ENCODE assay signal across 13 cellular contexts in genomic region chr2:46574457-46575354, GRCh38. TPM values are rescaled to one million over a fixed set of nuclear protein-coding genes. Genes with fewer than 3 reads are reported as not detected.
DNase-seq lines count a peak whose midpoint lies in the region; ATAC-seq, FAIRE-seq and TF ChIP-seq lines count a peak whose summit lies in the region.
"Had no signal": no experiment of that assay in that cellular context is flagged by ENCODE, and none has a peak within 500 bp of the region (broad histone marks: within the 10 kb centered on the region; RNA-seq: fewer than 3 reads in every experiment).

No MANE protein-coding gene starts in this region.

- no peak for FAIRE-seq in GM12878 (lab: Jason Lieb, UNC)

- no TSS peak for BruUV-seq in GM12878 (replicated peaks; lab: Mats Ljungman, UMichigan)

- peaks cover 22% of the 10 kb centered on the region for H3K79me2 ChIP-seq in GM12878 (ENCODE audit: control insufficient read depth, insufficient read depth, low read length)

- H3K27ac ChIP-seq in BLaER1 treated with 17β-estradiol and CSF1 and Interleukin-3, amounts not matched to agents 10 nM and 100 nM: 0 out of 22 replicates have a peak overlapping the region, but pooled peaks of 1 of the 11 experiments have one; percentile 12
- H3K27ac ChIP-seq in GM12878 (ENCODE audit: control insufficient read depth, insufficient read depth): peak overlapping the region; percentile 16

- H3K4me1 ChIP-seq in BLaER1 treated with 17β-estradiol and CSF1 and Interleukin-3, amounts not matched to agents 10 nM and 100 nM: peaks cover 28 to 44% (median 31%) of the 10 kb centered on the region in 10 experiments
- H3K4me1 ChIP-seq in GM12878 (ENCODE audit: control insufficient read depth, insufficient read depth, low read length): peaks cover 49% of the 10 kb centered on the region

- peak; percentile 51 for DNase-seq in GM12878 (ENCODE audit: low read depth, low spot score)
- DNase-seq in NCI-H1105 (lab: John Stamatoyannopoulos, UW): no peak
- DNase-seq in activated T-cell treated with anti-CD3 and anti-CD28 coated beads, Interleukin-2, amount 50 U/mL, for 1 hour: no peak
- no peak for DNase-seq in activated naive CD4-positive, alpha-beta T cell treated with anti-CD3 and anti-CD28 coated beads, Interleukin-2, amount 10 ng/mL, durations not matched to agents 7 days and 5 days
- DNase-seq in stimulated activated naive CD8-positive, alpha-beta T cell treated with anti-CD3 and anti-CD28 coated beads, Interleukin-15, Interleukin-2, amounts not matched to agents 100 U/mL and 50 U/mL, for 24 hours: no peak
- DNase-seq: dorsolateral prefrontal cortex; stimulated activated CD8-positive, alpha-beta memory T cell treated with anti-CD3 and anti-CD28 coated beads, Interleukin-4, amount 100 ng/mL, for 48 hours had no signal

- peak overlapping the region in 10 of 11 experiments; percentile 13 to 53 (median 31); a peak in 17 of 22 replicates for H3K4me2 ChIP-seq in BLaER1 treated with 17β-estradiol and CSF1 and Interleukin-3, amounts not matched to agents 10 nM and 100 nM
- peak overlapping the region; percentile 82 for H3K4me2 ChIP-seq in GM12878 (ENCODE audit: control insufficient read depth, insufficient read depth)

- peak overlapping the region in 1 of 11 experiments; percentile 24; a peak in 1 of 22 replicates for H3K9ac ChIP-seq in BLaER1 treated with 17β-estradiol and CSF1 and Interleukin-3, amounts not matched to agents 10 nM and 100 nM
- H3K9ac ChIP-seq in GM12878 (ENCODE audit: control insufficient read depth, insufficient read depth, low read length): no peak overlapping the region

- H3K4me1 Mint-ChIP-seq in activated naive CD4-positive, alpha-beta T cell treated with anti-CD3 and anti-CD28 coated beads, Interleukin-2, amount 10 ng/mL, durations not matched to agents 7 days and 5 days: no peaks in the 10 kb centered on the region

- TF ChIP-seq EP300 in GM12878 (IDR thresholded peaks at IDR 0.05; ENCODE audit: borderline replicate concordance in 1 of 2, control insufficient read depth in 1 of 2, low read depth in 2 of 2, low read length in 2 of 2): no peak

- peaks cover 0 to 100% (median 15%) of the 10 kb centered on the region in 11 experiments; a peak in 13 of 22 replicates for H4K20me1 ChIP-seq in BLaER1 treated with 17β-estradiol and CSF1 and Interleukin-3, amounts not matched to agents 10 nM and 100 nM
- no peaks in the 10 kb centered on the region for H4K20me1 ChIP-seq in GM12878 (ENCODE audit: control insufficient read depth, insufficient read depth)

- POLR2A ChIA-PET in GM12878 (lab: Charles Lee): interaction anchor here (0.6 to 1.5 kb wide), 3 partner anchors 30 to 107 kb away, joined by 3 to 4 read pairs (median 3); no protein-coding TSS in a partner anchor

- no peaks in the 10 kb centered on the region for H3K36me3 Mint-ChIP-seq in activated naive CD4-positive, alpha-beta T cell treated with anti-CD3 and anti-CD28 coated beads, Interleukin-2, amount 10 ng/mL, durations not matched to agents 7 days and 5 days

- SMC1A ChIA-PET in GM12878 (lab: Charles Lee; ENCODE audit: uncharacterized antibody, unreplicated experiment): interaction anchor here (0.6 to 2.6 kb wide), 14 partner anchors 8 to 188 kb away, joined by 3 to 15 read pairs (median 4); no protein-coding TSS in a partner anchor

- H3K27ac Mint-ChIP-seq in activated naive CD4-positive, alpha-beta T cell treated with anti-CD3 and anti-CD28 coated beads, Interleukin-2, amount 10 ng/mL, durations not matched to agents 7 days and 5 days: no peak overlapping the region
- H3K27ac Mint-ChIP-seq: activated T-helper 2 cell treated with anti-CD3 and anti-CD28 coated beads, Interferon-gamma antibody, Interleukin-2, Interleukin-4, amounts not matched to agents 10 μg/mL and 5 μg/mL and 100 μg/mL, durations not matched to agents 14 hours and 24 hours and 36 hours; T-helper 1 cell treated with Interleukin-12 subunit alpha and Interleukin-12 subunit beta and Interleukin-4 antibody, amounts not matched to agents 30 μg/mL and 1 μg/mL, for 36 hours had no signal

- peaks cover 19 to 83% (median 41%) of the 10 kb centered on the region in 11 experiments for H3K36me3 ChIP-seq in BLaER1 treated with 17β-estradiol and CSF1 and Interleukin-3, amounts not matched to agents 10 nM and 100 nM
- peaks cover 0 to 14% of the 10 kb centered on the region in 2 experiments; a peak in 3 of 4 replicates for H3K36me3 ChIP-seq in GM12878 (ENCODE audit: control insufficient read depth in 2 of 2, insufficient read depth in 2 of 2, low read length in 1 of 2)

- TF ChIP-seq CTCF in GM12878 (IDR thresholded peaks at IDR 0.05 in 2 of 3, conservative IDR thresholded peaks at IDR 0.05 in 1 of 3; ENCODE audit: control insufficient read depth in 2 of 3, extremely low read depth in 1 of 3, insufficient read depth in 1 of 3, low read depth in 3 of 3, low read length in 3 of 3): no peak

- no peaks in the 10 kb centered on the region for H3K9me3 Mint-ChIP-seq in activated naive CD4-positive, alpha-beta T cell treated with anti-CD3 and anti-CD28 coated beads, Interleukin-2, amount 10 ng/mL, durations not matched to agents 7 days and 5 days
- H3K9me3 Mint-ChIP-seq: activated T-helper 2 cell treated with anti-CD3 and anti-CD28 coated beads, Interferon-gamma antibody, Interleukin-2, Interleukin-4, amounts not matched to agents 10 μg/mL and 5 μg/mL and 100 μg/mL, durations not matched to agents 14 hours and 24 hours and 36 hours; T-helper 1 cell treated with Interleukin-12 subunit alpha and Interleukin-12 subunit beta and Interleukin-4 antibody, amounts not matched to agents 30 μg/mL and 1 μg/mL, for 36 hours had no signal

- H2AFZ ChIP-seq in GM12878 (ENCODE audit: control insufficient read depth, low read depth, low read length): no peak overlapping the region

- intact Hi-C loops in GM12878 (cut with micrococcal nuclease; ENCODE audit: unreplicated experiment): no loop called here

- TF ChIP-seq RAD21 in GM12878 (IDR thresholded peaks at IDR 0.05; ENCODE audit: insufficient read depth, low read depth, low read length): no peak

- no peaks in the 10 kb centered on the region for H3K27me3 Mint-ChIP-seq in activated naive CD4-positive, alpha-beta T cell treated with anti-CD3 and anti-CD28 coated beads, Interleukin-2, amount 10 ng/mL, durations not matched to agents 7 days and 5 days

- no peak overlapping the region for H3K4me3 ChIP-seq in BLaER1 treated with 17β-estradiol and CSF1 and Interleukin-3, amounts not matched to agents 10 nM and 100 nM
- H3K4me3 ChIP-seq in GM12878: peak overlapping the region; percentile 48; the same call in 1 of the 2 replicates
- H3K4me3 ChIP-seq: dorsolateral prefrontal cortex had no signal

- CTCF ChIA-PET in GM12878 (lab: Yijun Ruan, JAX): interaction anchor here (0.6 to 1.5 kb wide), 4 partner anchors 9 to 84 kb away, joined by 3 to 8 read pairs (median 3); no protein-coding TSS in a partner anchor
- CTCF ChIA-PET in activated naive CD4-positive, alpha-beta T cell treated with anti-CD3 and anti-CD28 coated beads, Interleukin-2, amount 10 ng/mL, durations not matched to agents 7 days and 5 days (lab: Charles Lee): interaction anchor here (0.6 kb wide), 1 partner anchor 9 kb away, joined by 3 read pairs; no protein-coding TSS in a partner anchor

- in situ Hi-C loops in GM12878 (cut with MboI): no loop called here

- RAD21 ChIA-PET in GM12878 (lab: Charles Lee; ENCODE audit: unreplicated experiment): interaction anchor here (1.0 to 1.1 kb wide), 3 partner anchors 8 to 73 kb away, joined by 3 read pairs; no protein-coding TSS in a partner anchor

- no peaks in the 10 kb centered on the region for H3K9me3 ChIP-seq in BLaER1 treated with 17β-estradiol and CSF1 and Interleukin-3, amounts not matched to agents 10 nM and 100 nM (replicated peaks in 1 of 11)
- H3K9me3 ChIP-seq in GM12878 (replicated peaks; ENCODE audit: control insufficient read depth, insufficient read depth, low read length): no peaks in the 10 kb centered on the region

- no peak overlapping the region for H3K4me3 Mint-ChIP-seq in activated naive CD4-positive, alpha-beta T cell treated with anti-CD3 and anti-CD28 coated beads, Interleukin-2, amount 10 ng/mL, durations not matched to agents 7 days and 5 days
- H3K4me3 Mint-ChIP-seq: T-helper 1 cell treated with Interleukin-12 subunit alpha and Interleukin-12 subunit beta and Interleukin-4 antibody, amounts not matched to agents 30 μg/mL and 1 μg/mL, for 36 hours had no signal

- ATAC-seq in GM19351 (IDR thresholded peaks at IDR 0.05; ENCODE audit: unreplicated experiment) (peak; percentile 76), HG03025 (IDR thresholded peaks at IDR 0.05; ENCODE audit: low FRiP score, unreplicated experiment) (peak; percentile 65), GM12878 (peak; percentile 70)
- no peak for ATAC-seq in stimulated activated naive CD8-positive, alpha-beta T cell treated with anti-CD3 and anti-CD28 coated beads, Interleukin-15, Interleukin-2, amounts not matched to agents 100 U/mL and 50 U/mL, for 24 hours
- ATAC-seq: sciatic nerve had no signal

- under 1% methylated on average over 8 of the region's 8 CpGs for WGBS in GM12878 (ENCODE audit: insufficient coverage, insufficient replicate concordance, low lambda C conversion rate, missing lambda C conversion rate)

- TF ChIP-seq POLR2A in GM12878 (IDR thresholded peaks at IDR 0.05; ENCODE audit: low read depth, low read length): no peak

- H3K27me3 ChIP-seq in BLaER1 treated with 17β-estradiol and CSF1 and Interleukin-3, amounts not matched to agents 10 nM and 100 nM: no peaks in the 10 kb centered on the region
- H3K27me3 ChIP-seq in GM12878 (replicated peaks in 1 of 2; ENCODE audit: control insufficient read depth in 2 of 2, insufficient read depth in 2 of 2, low read length in 1 of 2): no peaks in the 10 kb centered on the region
- H3K27me3 ChIP-seq: dorsolateral prefrontal cortex had no signal

RNA-seq across cellular contexts. Expression of gene ATP6V1E2, which starts 32.3 kb away (rescaled TPM):
- total RNA-seq in GM12878 (2013; cell fraction: nucleolus; rRNA removed): 14.5 and 16.0 TPM in 2 replicates
- total RNA-seq in GM12878 (2014; rRNA removed) (7.5 and 8.8 TPM in 2 replicates), GM12878 (2014; rRNA removed; fragmentation: Illumina TruSeq; extraction: Trizol) (7.9 and 8.3 TPM in 2 replicates), GM12878 (2021) (6.8 and 8.9 TPM in 2 replicates)
- 5.3 TPM for polyA plus RNA-seq in GM12878 (2011; ENCODE audit: low read depth)
- polyA plus RNA-seq in GM12878 (2011; rRNA removed) (8.2 and 9.4 TPM in 2 replicates), GM12878 (2014; fragmentation: Illumina TruSeq; extraction: Trizol) (8.6 and 9.0 TPM in 2 replicates), GM12878 (2014; fragmentation: Nextera tagmentation; extraction: Ambion mirVana) (1 to 10 TPM; 2.7 to 3.9 TPM), GM12878 (2014; rRNA removed) (5.9 and 6.4 TPM in 2 replicates), GM12878 (2016; fragmentation: Nextera tagmentation; extraction: Ambion mirVana) (1 to 10 TPM; 5.4 to 6.7 TPM)
- polyA plus RNA-seq in GM12878 (2011; cell fraction: cytosol; rRNA removed): 8.1 and 8.3 TPM in 2 replicates
- 9.7 and 10.9 TPM in 2 replicates for polyA plus RNA-seq in GM12878 (2011; cell fraction: nucleus; rRNA removed)
- polyA plus RNA-seq in GM12878 (2012): 7.6 and 9.1 TPM in 2 replicates
- 8.4 and 9.1 TPM in 2 replicates for polyA minus RNA-seq in GM12878 (2011; rRNA and poly(A)+ RNA removed)
- polyA minus RNA-seq in GM12878 (2011; cell fraction: cytosol; rRNA and poly(A)+ RNA removed): 4.2 and 6.7 TPM in 2 replicates
- polyA minus RNA-seq in GM12878 (2011; cell fraction: nucleus; rRNA and poly(A)+ RNA removed): 6.5 and 9.8 TPM in 2 replicates

RNA-seq across cellular contexts. Expression of gene RHOQ, which starts 32.4 kb away (rescaled TPM):
- total RNA-seq in GM12878 (2013; cell fraction: nucleolus; rRNA removed): 132 and 135 TPM in 2 replicates
- total RNA-seq in GM12878 (2014; rRNA removed) (23.6 and 26.9 TPM in 2 replicates), GM12878 (2014; rRNA removed; fragmentation: Illumina TruSeq; extraction: Trizol) (30.9 and 32.2 TPM in 2 replicates), GM12878 (2021) (25.6 and 28.3 TPM in 2 replicates)
- 26.9 TPM for polyA plus RNA-seq in GM12878 (2011; ENCODE audit: low read depth)
- polyA plus RNA-seq in GM12878 (2011; rRNA removed) (79.6 and 87.5 TPM in 2 replicates), GM12878 (2014; fragmentation: Illumina TruSeq; extraction: Trizol) (39.3 and 43.3 TPM in 2 replicates), GM12878 (2014; fragmentation: Nextera tagmentation; extraction: Ambion mirVana) (10 to 100 TPM; 11.7 to 12.2 TPM), GM12878 (2014; rRNA removed) (24.0 and 25.7 TPM in 2 replicates), GM12878 (2016; fragmentation: Nextera tagmentation; extraction: Ambion mirVana) (1 to 10 TPM; 4.6 to 6.0 TPM)
- polyA plus RNA-seq in GM12878 (2011; cell fraction: cytosol; rRNA removed): 38.2 and 51.3 TPM in 2 replicates
- polyA plus RNA-seq in GM12878 (2011; cell fraction: nucleus; rRNA removed): 113 and 146 TPM in 2 replicates
- 48.1 and 55.1 TPM in 2 replicates for polyA plus RNA-seq in GM12878 (2012)
- 45.8 and 52.7 TPM in 2 replicates for polyA minus RNA-seq in GM12878 (2011; rRNA and poly(A)+ RNA removed)
- 14.4 and 17.3 TPM in 2 replicates for polyA minus RNA-seq in GM12878 (2011; cell fraction: cytosol; rRNA and poly(A)+ RNA removed)
- polyA minus RNA-seq in GM12878 (2011; cell fraction: nucleus; rRNA and poly(A)+ RNA removed): 60.0 and 84.1 TPM in 2 replicates

RNA-seq across cellular contexts. Expression of gene PIGF, which starts 42.1 kb away (rescaled TPM):
- total RNA-seq in GM12878 (2013; cell fraction: nucleolus; rRNA removed): 113 and 119 TPM in 2 replicates
- 17.5 and 26.9 TPM in 2 replicates for total RNA-seq in GM12878 (2014; rRNA removed)
- total RNA-seq in GM12878 (2014; rRNA removed; fragmentation: Illumina TruSeq; extraction: Trizol): 18.8 and 21.1 TPM in 2 replicates
- 19.7 and 19.8 TPM in 2 replicates for total RNA-seq in GM12878 (2021)
- polyA plus RNA-seq in GM12878 (2011; ENCODE audit: low read depth): 16.5 TPM
- 65.3 and 88.6 TPM in 2 replicates for polyA plus RNA-seq in GM12878 (2011; rRNA removed)
- 23.4 and 24.3 TPM in 2 replicates for polyA plus RNA-seq in GM12878 (2011; cell fraction: cytosol; rRNA removed)
- polyA plus RNA-seq in GM12878 (2011; cell fraction: nucleus; rRNA removed): 39.6 and 44.4 TPM in 2 replicates
- polyA plus RNA-seq in GM12878 (2012): 18.8 and 28.7 TPM in 2 replicates
- 21.5 and 27.7 TPM in 2 replicates for polyA plus RNA-seq in GM12878 (2014; fragmentation: Illumina TruSeq; extraction: Trizol)
- 10 to 100 TPM; 71.6 to 84.1 TPM for polyA plus RNA-seq in GM12878 (2014; fragmentation: Nextera tagmentation; extraction: Ambion mirVana)
- polyA plus RNA-seq in GM12878 (2014; rRNA removed): 16.4 and 24.2 TPM in 2 replicates
- polyA plus RNA-seq in GM12878 (2016; fragmentation: Nextera tagmentation; extraction: Ambion mirVana): 10 to 100 TPM; 58.5 to 63.5 TPM
- 24.1 and 34.1 TPM in 2 replicates for polyA minus RNA-seq in GM12878 (2011; rRNA and poly(A)+ RNA removed)
- 12.8 and 16.2 TPM in 2 replicates for polyA minus RNA-seq in GM12878 (2011; cell fraction: cytosol; rRNA and poly(A)+ RNA removed)
- 42.1 and 60.4 TPM in 2 replicates for polyA minus RNA-seq in GM12878 (2011; cell fraction: nucleus; rRNA and poly(A)+ RNA removed)

RNA-seq across cellular contexts. Expression of gene CRIPT, which starts 42.3 kb away (rescaled TPM):
- 24.2 and 26.8 TPM in 2 replicates for total RNA-seq in GM12878 (2013; cell fraction: nucleolus; rRNA removed)
- 5.3 and 8.4 TPM in 2 replicates for total RNA-seq in GM12878 (2014; rRNA removed)
- 7.3 and 8.4 TPM in 2 replicates for total RNA-seq in GM12878 (2014; rRNA removed; fragmentation: Illumina TruSeq; extraction: Trizol)
- 6.9 and 7.3 TPM in 2 replicates for total RNA-seq in GM12878 (2021)
- polyA plus RNA-seq in GM12878 (2011; ENCODE audit: low read depth): 7.3 TPM
- polyA plus RNA-seq in GM12878 (2011; rRNA removed): 12.7 and 21.2 TPM in 2 replicates
- polyA plus RNA-seq in GM12878 (2011; cell fraction: cytosol; rRNA removed): 2.6 and 4.1 TPM in 2 replicates
- 3.7 and 4.0 TPM in 2 replicates for polyA plus RNA-seq in GM12878 (2011; cell fraction: nucleus; rRNA removed)
- polyA plus RNA-seq in GM12878 (2012): 8.1 and 11.8 TPM in 2 replicates
- polyA plus RNA-seq in GM12878 (2014; fragmentation: Illumina TruSeq; extraction: Trizol): 9.4 and 12.2 TPM in 2 replicates
- 10 to 100 TPM; 27.2 to 31.1 TPM for polyA plus RNA-seq in GM12878 (2014; fragmentation: Nextera tagmentation; extraction: Ambion mirVana)
- 3.6 and 6.2 TPM in 2 replicates for polyA plus RNA-seq in GM12878 (2014; rRNA removed)
- polyA plus RNA-seq in GM12878 (2016; fragmentation: Nextera tagmentation; extraction: Ambion mirVana): 10 to 100 TPM; 18.8 to 22.0 TPM
- polyA minus RNA-seq in GM12878 (2011; rRNA and poly(A)+ RNA removed): 3.3 and 3.9 TPM in 2 replicates
- 1.0 and 2.1 TPM in 2 replicates for polyA minus RNA-seq in GM12878 (2011; cell fraction: cytosol; rRNA and poly(A)+ RNA removed)
- polyA minus RNA-seq in GM12878 (2011; cell fraction: nucleus; rRNA and poly(A)+ RNA removed): 4.4 and 6.9 TPM in 2 replicates
